1 cellular context compared by ENCODE assay signal in the genomic region with DNA sequence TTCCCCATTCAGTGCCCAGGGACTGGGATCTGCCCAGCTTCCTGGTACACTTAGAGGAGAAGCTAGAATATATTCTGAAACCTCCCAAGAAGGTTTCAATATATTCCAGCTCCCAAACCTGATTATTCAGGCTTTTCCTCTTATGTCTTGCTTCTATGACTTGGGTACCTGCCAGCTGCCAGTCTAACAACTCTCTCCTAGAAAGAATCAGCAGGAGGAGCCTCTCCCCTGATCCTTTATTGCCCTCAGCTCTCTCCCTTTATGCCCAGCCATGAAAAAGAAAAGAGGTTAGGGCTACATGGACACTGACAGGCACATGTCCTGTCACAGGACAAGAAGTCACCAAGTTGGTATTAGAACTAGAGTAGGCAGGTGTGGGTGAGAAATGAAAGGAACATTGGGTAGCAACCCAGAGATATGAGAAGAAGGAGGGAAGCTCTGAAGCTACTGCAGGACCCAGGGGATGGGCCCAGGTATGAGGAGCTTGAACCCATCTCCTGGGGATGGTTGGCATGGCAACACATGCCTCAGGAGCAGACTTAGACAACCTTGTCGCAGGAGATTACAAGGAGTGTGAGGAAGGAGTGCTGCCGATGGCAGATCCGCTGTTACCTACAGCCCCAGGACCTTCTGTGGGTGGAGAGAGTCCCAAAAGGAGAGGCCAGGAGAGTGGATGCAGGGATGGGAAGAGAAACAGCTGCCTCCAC.
TF ChIP-seq lines count a peak whose summit lies in the region.

No MANE protein-coding gene starts in this region.

TF ChIP-seq in WTC11, 78 proteins besides CTCF, POLR2A, EP300 and RAD21 (continued from another document):
- TF ChIP-seq, protein P1, sequence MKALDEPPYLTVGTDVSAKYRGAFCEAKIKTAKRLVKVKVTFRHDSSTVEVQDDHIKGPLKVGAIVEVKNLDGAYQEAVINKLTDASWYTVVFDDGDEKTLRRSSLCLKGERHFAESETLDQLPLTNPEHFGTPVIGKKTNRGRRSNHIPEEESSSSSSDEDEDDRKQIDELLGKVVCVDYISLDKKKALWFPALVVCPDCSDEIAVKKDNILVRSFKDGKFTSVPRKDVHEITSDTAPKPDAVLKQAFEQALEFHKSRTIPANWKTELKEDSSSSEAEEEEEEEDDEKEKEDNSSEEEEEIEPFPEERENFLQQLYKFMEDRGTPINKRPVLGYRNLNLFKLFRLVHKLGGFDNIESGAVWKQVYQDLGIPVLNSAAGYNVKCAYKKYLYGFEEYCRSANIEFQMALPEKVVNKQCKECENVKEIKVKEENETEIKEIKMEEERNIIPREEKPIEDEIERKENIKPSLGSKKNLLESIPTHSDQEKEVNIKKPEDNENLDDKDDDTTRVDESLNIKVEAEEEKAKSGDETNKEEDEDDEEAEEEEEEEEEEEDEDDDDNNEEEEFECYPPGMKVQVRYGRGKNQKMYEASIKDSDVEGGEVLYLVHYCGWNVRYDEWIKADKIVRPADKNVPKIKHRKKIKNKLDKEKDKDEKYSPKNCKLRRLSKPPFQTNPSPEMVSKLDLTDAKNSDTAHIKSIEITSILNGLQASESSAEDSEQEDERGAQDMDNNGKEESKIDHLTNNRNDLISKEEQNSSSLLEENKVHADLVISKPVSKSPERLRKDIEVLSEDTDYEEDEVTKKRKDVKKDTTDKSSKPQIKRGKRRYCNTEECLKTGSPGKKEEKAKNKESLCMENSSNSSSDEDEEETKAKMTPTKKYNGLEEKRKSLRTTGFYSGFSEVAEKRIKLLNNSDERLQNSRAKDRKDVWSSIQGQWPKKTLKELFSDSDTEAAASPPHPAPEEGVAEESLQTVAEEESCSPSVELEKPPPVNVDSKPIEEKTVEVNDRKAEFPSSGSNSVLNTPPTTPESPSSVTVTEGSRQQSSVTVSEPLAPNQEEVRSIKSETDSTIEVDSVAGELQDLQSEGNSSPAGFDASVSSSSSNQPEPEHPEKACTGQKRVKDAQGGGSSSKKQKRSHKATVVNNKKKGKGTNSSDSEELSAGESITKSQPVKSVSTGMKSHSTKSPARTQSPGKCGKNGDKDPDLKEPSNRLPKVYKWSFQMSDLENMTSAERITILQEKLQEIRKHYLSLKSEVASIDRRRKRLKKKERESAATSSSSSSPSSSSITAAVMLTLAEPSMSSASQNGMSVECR (CRISPR knock-in tag; IDR thresholded peaks at IDR 0.05; ENCODE audit: borderline replicate concordance): no peak
TF ChIP-seq in WTC11: peak in this region for 0.
